In genomic region chr18:49021433-49022129, GRCh38 we compare ENCODE assay signal across 1 cellular context.
A peak's percentile ranks its signal among the peaks of the same experiment; 100 is the strongest.
TF ChIP-seq lines count a peak whose summit lies in the region.

No MANE protein-coding gene starts in this region.

TF ChIP-seq in HEK293, 187 proteins besides CTCF, POLR2A, EP300 and RAD21 (continued from another document):
- TF ChIP-seq PRDM10 (tag by site-specific recombination; IDR thresholded peaks at IDR 0.05) (peak; percentile 24; the same call in 1 of the 2 replicates), HOXA7 (CRISPR knock-in tag; IDR thresholded peaks at IDR 0.05; ENCODE audit: borderline replicate concordance) (no peak), ZNF121 (tag by site-specific recombination; IDR thresholded peaks at IDR 0.05) (0 out of 2 replicates have a peak, but pooled peaks have one; percentile 26), ZNF548 (tag by site-specific recombination; IDR thresholded peaks at IDR 0.05) (no peak), HOXC10 (CRISPR knock-in tag; IDR thresholded peaks at IDR 0.05) (no peak), SP3 (tag by site-specific recombination; IDR thresholded peaks at IDR 0.05) (0 out of 2 replicates have a peak, but pooled peaks have one; percentile 18), ZSCAN4 (tag by site-specific recombination; IDR thresholded peaks at IDR 0.05) (peak; percentile 78), ZFP69B (tag by site-specific recombination; IDR thresholded peaks at IDR 0.05) (no peak), ZBTB20 (tag by site-specific recombination; IDR thresholded peaks at IDR 0.05) (0 out of 2 replicates have a peak, but pooled peaks have one; percentile 32), ZNF639 (tag by site-specific recombination; IDR thresholded peaks at IDR 0.05) (no peak), ZNF112 (tag by site-specific recombination; IDR thresholded peaks at IDR 0.05) (no peak), ZNF19 (tag by site-specific recombination; IDR thresholded peaks at IDR 0.05; ENCODE audit: low read depth) (no peak)
